In the genomic region with DNA sequence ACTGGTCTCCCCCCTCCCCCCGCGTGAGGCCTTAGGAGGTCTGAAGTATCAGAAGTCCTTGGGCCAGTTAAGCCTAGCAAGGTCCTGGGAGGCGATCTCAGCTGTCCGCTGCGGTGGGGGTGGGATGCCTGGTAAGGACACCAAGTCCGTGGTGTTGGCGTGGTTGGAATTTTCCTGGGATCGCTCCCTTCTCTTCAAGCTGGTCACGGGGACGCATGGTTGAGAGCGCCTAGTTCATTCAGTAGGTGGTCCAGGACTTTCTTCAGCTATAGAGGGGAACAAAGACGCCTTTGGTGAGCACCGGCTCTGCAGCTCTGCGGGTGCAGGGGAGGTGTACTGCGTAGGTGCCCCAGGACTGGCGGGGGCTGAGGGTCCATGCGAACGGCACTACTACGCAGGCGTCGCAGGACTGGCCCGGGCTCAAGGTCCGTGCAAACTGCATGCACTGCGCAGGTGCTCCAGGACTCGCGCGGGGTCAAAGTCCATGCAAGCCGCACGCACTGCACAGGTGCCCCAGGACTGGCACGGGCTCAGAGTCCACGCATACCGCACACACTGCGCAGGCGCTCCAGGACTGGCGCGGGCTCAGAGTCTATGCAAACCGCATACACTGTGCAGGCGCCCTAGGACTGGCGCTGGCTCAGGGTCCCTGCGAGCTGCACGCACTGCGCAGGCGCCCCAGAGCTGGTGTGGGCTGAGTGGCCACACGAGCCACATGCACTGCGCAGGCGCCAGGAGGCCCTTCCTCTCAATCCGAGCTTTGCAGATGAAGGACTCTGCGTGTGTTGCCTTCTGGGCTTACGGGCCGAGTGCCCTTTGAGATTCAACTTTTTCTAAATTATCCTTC, we compare ENCODE assay signal across 8 cellular contexts. TPM values are rescaled to one million over a fixed set of nuclear protein-coding genes. Genes with fewer than 3 reads are reported as not detected.
A peak's percentile ranks its signal among the peaks of the same experiment; 100 is the strongest.
DNase-seq lines count a peak whose midpoint lies in the region; ATAC-seq, FAIRE-seq and TF ChIP-seq lines count a peak whose summit lies in the region.
"Had no signal": no experiment of that assay in that cellular context is flagged by ENCODE, and none has a peak within 500 bp of the region (broad histone marks: within the 10 kb centered on the region; RNA-seq: fewer than 3 reads in every experiment).

No MANE protein-coding gene starts in this region.

- DNase-seq in activated gamma-delta T cell treated with anti-CD3 and anti-CD28 coated beads, Interleukin-2, amount 50 U/mL, for 16 hours (ENCODE audit: low read depth): peak; percentile 42
- peak; percentile 71 for DNase-seq in frontal cortex (ENCODE audit: low spot score in 2 of 2)
- DNase-seq in pons (ENCODE audit: low spot score): peak; percentile 85
- peak; percentile 90 for DNase-seq in transverse colon
- DNase-seq in Kasumi-1 (lab: John Stamatoyannopoulos, UW): no peak

- TF ChIP-seq CTCF in transverse colon (IDR thresholded peaks at IDR 0.05): no peak

- in situ Hi-C loops in transverse colon (cut with MboI; ENCODE audit: low pct_ligation_motif_present in 1 of 4, low pct_unique_long_range_greater_than_20kb in 1 of 4, low sequenced_read_pairs in 3 of 4): loop anchor here in 2 of 4 donors (10.0 to 25.0 kb wide), 2 partner anchors 71 to 198 kb away; partner anchors contain the start of genes BRWD1 (in 1 of the 2) and PSMG1 (in 1 of the 2)

- no peaks in the 10 kb centered on the region for H3K9me3 ChIP-seq in transverse colon

- no peak for FAIRE-seq in frontal cortex (lab: Jason Lieb, UNC)
- FAIRE-seq: colon had no signal

- peak overlapping the region in 3 of 4 donors; percentile 11 to 31 (median 23) for H3K4me3 ChIP-seq in transverse colon

- H3K36me3 ChIP-seq in transverse colon: no peaks in the 10 kb centered on the region

- peak; percentile 40 for ATAC-seq in GM21390 (IDR thresholded peaks at IDR 0.05; ENCODE audit: unreplicated experiment)

- no peak for TF ChIP-seq EP300 in transverse colon (IDR thresholded peaks at IDR 0.05; ENCODE audit: low read depth)

- H3K27me3 ChIP-seq in transverse colon: no peaks in the 10 kb centered on the region

- H3K27ac ChIP-seq in transverse colon: peak overlapping the region; percentile 77 to 84 (median 81)

- 63% methylated on average over 48 of the region's 50 CpGs; no CpG with 5 or more reads in 1 of the 2 donors for WGBS in transverse colon (ENCODE audit: low coverage in 1 of 2), 2 donors

- peak; percentile 31 for TF ChIP-seq POLR2A in transverse colon (IDR thresholded peaks at IDR 0.05)

- intact Hi-C loops in transverse colon (cut with DNase I; ENCODE audit: low total_unique reads): loop anchor here (5.0 kb wide), 1 partner anchor 38 kb away; the partner anchor contains the start of gene HMGN1

- peaks cover 0 to 41% (median 29%) of the 10 kb centered on the region in 4 donors for H3K4me1 ChIP-seq in transverse colon

TF ChIP-seq in PFSK-1, 5 proteins besides CTCF, POLR2A, EP300 and RAD21:
- TF ChIP-seq POLR2AphosphoS5 (IDR thresholded peaks at IDR 0.05; ENCODE audit: low read depth, low read length) (peak; percentile 36; the same call in 1 of the 2 replicates), SIN3A (IDR thresholded peaks at IDR 0.05; ENCODE audit: borderline replicate concordance, insufficient read depth, low read length) (no peak)
TF ChIP-seq in PFSK-1: peak in this region for 1.

RNA-seq across cellular contexts. Expression of gene HMGN1, which starts 36.6 kb away (rescaled TPM):
- 392 TPM for polyA plus RNA-seq in PFSK-1 (2012; ENCODE audit: insufficient read length, low read depth)
- total RNA-seq in frontal cortex (143 TPM), transverse colon (100 to 1,000 TPM in 2 of 4 donors, 10 to 100 TPM in 2; 51.1 to 277 (median 99.7) TPM)

Comparison
In these comparisons a context has a peak if more than half of its experiments do, and no peak if none do; other contexts are left out.
1. DNase-seq: peak in activated gamma-delta T cell treated with anti-CD3 and anti-CD28 coated beads, Interleukin-2, amount 50 U/mL, for 16 hours (single experiment), frontal cortex (2 of 2), pons (single experiment) and transverse colon (single experiment); none in Kasumi-1 (0 of 2).